11 cellular contexts compared by ENCODE assay signal in the genomic region with DNA sequence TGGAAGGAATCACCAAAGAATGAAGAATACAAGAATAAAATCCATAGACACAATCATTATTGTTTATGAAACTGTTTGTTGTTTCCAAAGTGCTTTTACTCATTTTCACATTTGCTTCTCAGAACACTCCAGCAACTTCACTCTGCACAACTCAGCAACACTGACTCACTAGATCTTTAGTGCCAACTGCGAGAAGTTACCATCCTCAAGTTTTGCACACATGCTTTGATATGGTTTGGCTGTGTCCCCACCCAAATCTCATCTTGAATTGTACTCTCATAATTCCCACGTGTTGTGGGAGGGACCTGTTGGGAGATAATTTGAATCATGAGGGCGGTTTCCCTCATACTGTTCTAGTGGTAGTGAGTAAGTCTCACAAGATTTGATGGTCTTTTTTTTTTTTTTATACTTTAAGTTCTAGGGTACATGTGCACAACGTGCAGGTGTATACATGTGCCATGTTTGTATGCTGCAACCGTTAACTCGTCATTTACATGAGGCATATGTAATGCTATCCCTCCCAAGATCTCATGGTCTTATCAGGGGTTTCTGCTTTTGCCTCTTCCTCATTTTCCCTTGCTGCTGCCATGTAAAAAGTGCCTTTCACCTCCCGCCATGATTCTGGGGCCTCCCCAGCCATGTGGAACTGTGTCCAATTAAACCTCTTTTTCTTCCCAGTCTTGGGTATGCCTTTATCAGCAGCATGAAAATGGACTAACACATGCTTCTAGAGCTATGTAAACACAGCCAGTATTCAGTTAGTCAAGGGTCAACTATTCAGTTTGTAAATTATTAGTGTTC. TPM values are rescaled to one million over a fixed set of nuclear protein-coding genes. Genes with fewer than 3 reads are reported as not detected.
A peak's percentile ranks its signal among the peaks of the same experiment; 100 is the strongest.
DNase-seq lines count a peak whose midpoint lies in the region; ATAC-seq, FAIRE-seq and TF ChIP-seq lines count a peak whose summit lies in the region.
"Had no signal": no experiment of that assay in that cellular context is flagged by ENCODE, and none has a peak within 500 bp of the region (broad histone marks: within the 10 kb centered on the region; RNA-seq: fewer than 3 reads in every experiment).

No MANE protein-coding gene starts in this region.

- H3K27ac ChIP-seq in AG04450 (ENCODE audit: low read depth, low read length) (no peak overlapping the region), mammary epithelial cell (ENCODE audit: insufficient read depth, low read depth, low read length) (no peak overlapping the region)

- no peaks in the 10 kb centered on the region for H3K9me3 Mint-ChIP-seq in nephron

- H3K36me3 ChIP-seq in mammary epithelial cell (ENCODE audit: insufficient read depth, low read length): peaks cover 2% of the 10 kb centered on the region

- H3K79me2 ChIP-seq in mammary epithelial cell (ENCODE audit: insufficient read depth, low read length): peaks cover 88% of the 10 kb centered on the region

- H4K20me1 ChIP-seq in mammary epithelial cell (ENCODE audit: insufficient read depth, low read length): peaks cover 3% of the 10 kb centered on the region

- peak overlapping the region; percentile 79 to 91 (median 82) for H3K27ac Mint-ChIP-seq in nephron

- TF ChIP-seq POLR2A in GM12891 (IDR thresholded peaks at IDR 0.05; ENCODE audit: low read depth, low read length): no peak

- no peak overlapping the region for H2AFZ ChIP-seq in mammary epithelial cell (ENCODE audit: low read depth, low read length)

- no peak overlapping the region for H3K4me3 Mint-ChIP-seq in nephron

- DNase-seq in AG04450 (ENCODE audit: low read depth, low spot score) (peak; percentile 10), EL (peak; percentile 11), mammary epithelial cell (peak; percentile 3), nucleus accumbens (lab: John Stamatoyannopoulos, UW) (no peak), GM12891 (ENCODE audit: insufficient read length, low spot score) (no peak), NCI-H187 (lab: John Stamatoyannopoulos, UW) (no peak)
- DNase-seq: activated CD4-positive, CD25-positive, alpha-beta regulatory T cell treated with anti-CD3 and anti-CD28 coated beads, Interleukin-2, amount 50 U/mL, for 72 hours; Kasumi-1; NCI-H446 had no signal

- H3K9ac ChIP-seq in mammary epithelial cell (ENCODE audit: insufficient read depth, low read length): no peak overlapping the region

- H3K4me1 Mint-ChIP-seq in nephron: peaks cover 39% of the 10 kb centered on the region

- H3K9me3 ChIP-seq in AG04450 (ENCODE audit: control insufficient read depth, insufficient read depth, low read length) (no peaks in the 10 kb centered on the region), mammary epithelial cell (replicated peaks; ENCODE audit: insufficient read depth, low read length) (no peaks in the 10 kb centered on the region)

- H3K27me3 ChIP-seq in AG04450 (ENCODE audit: control insufficient read depth, insufficient read depth, low read length): no peaks in the 10 kb centered on the region
- H3K27me3 ChIP-seq in mammary epithelial cell (ENCODE audit: insufficient read depth, low read length): no peaks in the 10 kb centered on the region

- FAIRE-seq in GM12891 (lab: Jason Lieb, UNC): no peak

- H3K4me3 ChIP-seq in AG04450 (ENCODE audit: low read depth, low read length) (no peak overlapping the region), mammary epithelial cell (replicated peaks in 1 of 3; ENCODE audit: insufficient read depth in 1 of 3, low read depth in 2 of 3, low read length in 3 of 3) (no peak overlapping the region)

- BruUV-seq in mammary epithelial cell (replicated peaks; lab: Mats Ljungman, UMichigan): no TSS peak

- H3K36me3 Mint-ChIP-seq in nephron (ENCODE audit: low read depth): peaks cover 11% of the 10 kb centered on the region

- CTCF ChIA-PET in AG04450 (lab: Charles Lee): interaction anchor here (0.7 to 1.6 kb wide), 5 partner anchors 9 to 60 kb away, joined by 3 to 9 read pairs (median 6); no protein-coding TSS in a partner anchor
- CTCF ChIA-PET in mammary epithelial cell (lab: Charles Lee; ENCODE audit: low non-redundant PET): no interaction called here

- POLR2A ChIA-PET in AG04450 (lab: Yijun Ruan, JAX): interaction anchor here (0.7 kb wide), 1 partner anchor 37 kb away, joined by 3 read pairs; a partner anchor contains a TSS

- TF ChIP-seq CTCF in AG04450 (IDR thresholded peaks at IDR 0.05; ENCODE audit: low read depth, low read length) (no peak), mammary epithelial cell (conservative IDR thresholded peaks at IDR 0.05 in 1 of 2, IDR thresholded peaks at IDR 0.05 in 1 of 2; ENCODE audit: extremely low read depth in 1 of 2, insufficient read depth in 1 of 2, low read depth in 1 of 2, low read length in 2 of 2) (no peak), nephron (IDR thresholded peaks at IDR 0.05; ENCODE audit: unreplicated experiment in 3 of 3) (no peak)

- no peak for ATAC-seq in HG02623 (IDR thresholded peaks at IDR 0.05; ENCODE audit: unreplicated experiment)

- in situ Hi-C loops in mammary epithelial cell (cut with MboI; ENCODE audit: low sequenced_read_pairs in 2 of 2): loop anchor here in 1 of 2 donors (25.0 kb wide), 1 partner anchor 90 kb away; no protein-coding TSS in a partner anchor

- intact Hi-C loops in mammary epithelial cell (cut with micrococcal nuclease): loop anchor here (2.0 kb wide), 1 partner anchor 1311 kb away; no protein-coding TSS in a partner anchor

- dilution Hi-C loops in mammary epithelial cell (cut with HindIII; ENCODE audit: low sequenced_read_pairs): no loop called here

- no peaks in the 10 kb centered on the region for H3K4me1 ChIP-seq in mammary epithelial cell (ENCODE audit: insufficient read depth, low read length)

- H3K4me2 ChIP-seq in mammary epithelial cell (ENCODE audit: insufficient read depth, low read depth, low read length): no peak overlapping the region

- 93% methylated on average over 7 of the region's 7 CpGs for WGBS in mammary epithelial cell (ENCODE audit: low coverage, missing lambda C conversion rate)

- no peaks in the 10 kb centered on the region for H3K27me3 Mint-ChIP-seq in nephron (ENCODE audit: low read depth)

TF ChIP-seq in GM12891, 5 proteins besides CTCF, POLR2A, EP300 and RAD21:
- TF ChIP-seq TAF1 (IDR thresholded peaks at IDR 0.05; ENCODE audit: low read depth, low read length) (no peak), POU2F2 (IDR thresholded peaks at IDR 0.05; ENCODE audit: low read depth, low read length) (no peak), POLR2AphosphoS5 (IDR thresholded peaks at IDR 0.05; ENCODE audit: low read depth, low read length) (no peak), PAX5 (IDR thresholded peaks at IDR 0.05; ENCODE audit: insufficient read depth, low read length, severe bottlenecking) (no peak), SPI1 (IDR thresholded peaks at IDR 0.05; ENCODE audit: low read depth, low read length) (no peak)

RNA-seq across cellular contexts. Expression of a gene that starts 36.9 kb away (rescaled TPM):
- 103 and 107 TPM in 2 replicates for polyA plus RNA-seq in AG04450 (2011; rRNA removed)
- 186 and 234 TPM in 2 replicates for polyA minus RNA-seq in AG04450 (2011; rRNA and poly(A)+ RNA removed)
- 100 to 1,000 TPM in 1 of 2 donors, 10 to 100 TPM in 1; 77.2 to 127 TPM for total RNA-seq in mammary epithelial cell
- 97.7 TPM for polyA plus RNA-seq in mammary epithelial cell
- polyA minus RNA-seq in mammary epithelial cell: 188 TPM
- 21.4 TPM for polyA plus RNA-seq in GM12891 (2012; ENCODE audit: low read depth, missing spikeins)

Comparison
In these comparisons a context has a peak if more than half of its experiments do, and no peak if none do; other contexts are left out.
1. DNase-seq: peak in AG04450 (single experiment), EL (single experiment) and mammary epithelial cell (single experiment); none in nucleus accumbens (0 of 56), GM12891 (single experiment) and NCI-H187 (0 of 2).